8 cellular contexts compared by ENCODE assay signal in the genomic region with DNA sequence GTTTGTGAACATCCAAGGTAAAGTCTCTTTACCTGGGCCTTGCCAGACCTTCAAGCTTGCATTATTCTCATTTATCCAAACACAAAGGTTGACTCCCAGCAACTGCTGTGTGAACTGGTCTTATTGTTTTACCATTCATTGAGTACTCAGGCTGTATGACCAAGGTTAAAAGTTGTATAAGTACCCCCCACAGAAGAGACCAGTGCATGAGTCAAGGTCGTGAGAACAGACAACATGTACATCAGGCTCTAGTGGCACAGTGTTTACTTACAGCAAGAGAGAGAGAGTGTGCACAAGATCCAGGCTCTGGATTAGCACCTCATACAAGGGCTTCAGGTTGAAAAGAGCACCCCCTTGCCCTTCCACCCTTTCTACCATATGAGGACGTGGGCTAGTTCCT.
"Had no signal": no experiment of that assay in that cellular context is flagged by ENCODE, and none has a peak within 500 bp of the region (broad histone marks: within the 10 kb centered on the region; RNA-seq: fewer than 3 reads in every experiment).

No MANE protein-coding gene starts in this region.

- H3K4me3 Mint-ChIP-seq: HFFc6, IgD-negative memory B cell had no signal

- H3K9ac ChIP-seq: GM23248 had no signal

- H3K27ac Mint-ChIP-seq: HFFc6, IgD-negative memory B cell had no signal

- H3K4me1 Mint-ChIP-seq: IgD-negative memory B cell had no signal

- H3K27ac ChIP-seq: GM23248, HL-60 had no signal

- H2AFZ ChIP-seq: GM23248 had no signal

- H3K9me3 Mint-ChIP-seq: HFFc6 had no signal

- DNase-seq: GM23248, GOT3, H7, HFFc6, KBM-7 had no signal

- H3K4me3 ChIP-seq: GM23248, HAP-1 had no signal

- H3K4me1 ChIP-seq: HAP-1 had no signal

- H3K36me3 Mint-ChIP-seq: IgD-negative memory B cell had no signal

- H3K9me3 ChIP-seq: HAP-1 had no signal

- H3K36me3 ChIP-seq: HAP-1 had no signal
